Comparison of ENCODE assay signal across 33 cellular contexts in genomic region chr3:50396502-50396901, GRCh38. TPM values are rescaled to one million over a fixed set of nuclear protein-coding genes. Genes with fewer than 3 reads are reported as not detected.
A peak's percentile ranks its signal among the peaks of the same experiment; 100 is the strongest.
DNase-seq lines count a peak whose midpoint lies in the region; ATAC-seq and TF ChIP-seq lines count a peak whose summit lies in the region.
"Had no signal": no experiment of that assay in that cellular context is flagged by ENCODE, and none has a peak within 500 bp of the region (broad histone marks: within the 10 kb centered on the region; RNA-seq: fewer than 3 reads in every experiment).

No MANE protein-coding gene starts in this region.

- no peak overlapping the region for H2AFZ ChIP-seq in HCT116 (ENCODE audit: low read depth, low read length, poor library complexity, severe bottlenecking)

- H3K79me2 ChIP-seq in HCT116 (ENCODE audit: insufficient read depth, low read length), result no peaks in the 10 kb centered on the region

- H3K4me3 Mint-ChIP-seq in CD14-positive monocyte, result no peak overlapping the region
- no peak overlapping the region for H3K4me3 Mint-ChIP-seq in activated T-helper 17 cell treated with anti-CD3 and anti-CD28 coated beads, Interleukin-2, amount 50 U/mL, for 72 hours
- H3K4me3 Mint-ChIP-seq: activated CD4-positive, alpha-beta T cell treated with anti-CD3 and anti-CD28 coated beads, Interleukin-2, amount 10 ng/mL, durations not matched to agents 7 days and 5 days; activated naive CD8-positive, alpha-beta T cell treated with anti-CD3 and anti-CD28 coated beads, Interleukin-2, amount 10 ng/mL, durations not matched to agents 7 days and 5 days; activated T-cell treated with anti-CD3 and anti-CD28 coated beads, Interleukin-2, amount 50 U/mL, for 4 hours; CD8-positive, alpha-beta memory T cell; T-cell had no signal

- H3K9me2 ChIP-seq in HCT116 (ENCODE audit: insufficient read depth), result no peaks in the 10 kb centered on the region

- intact Hi-C loops in CD14-positive monocyte (cut with micrococcal nuclease) (no loop called here), HCT116 (cut with micrococcal nuclease) (no loop called here), mucosa of descending colon (cut with DNase I, micrococcal nuclease) (no loop called here), cardiac septum (cut with DNase I) (no loop called here)

- H3K4me2 ChIP-seq in HCT116 (ENCODE audit: low read length), result peak overlapping the region; percentile 45

- peak; percentile 97 for ATAC-seq in HCT116
- peak; percentile 52 for ATAC-seq in activated T-helper 17 cell treated with anti-CD3 and anti-CD28 coated beads, Interleukin-2, amount 50 U/mL, for 72 hours (replicated peaks)
- peak; percentile 6 for ATAC-seq in mucosa of descending colon
- ATAC-seq in GM19455 (IDR thresholded peaks at IDR 0.05; ENCODE audit: unreplicated experiment), result no peak
- ATAC-seq: activated T-cell treated with anti-CD3 and anti-CD28 coated beads, Interleukin-2, amount 50 U/mL, for 4 hours; T-cell had no signal

- no peak for TF ChIP-seq RAD21 in HCT116 (IDR thresholded peaks at IDR 0.05; ENCODE audit: low read depth)

- DNase-seq in CD14-positive monocyte (ENCODE audit: low spot score) (no peak), HCT116 (ENCODE audit: low read depth, low spot score) (peak; percentile 55), mucosa of descending colon (no peak), HuH-7.5 (ENCODE audit: low spot score) (no peak), D341Med (ENCODE audit: low spot score) (no peak), cardiac septum (ENCODE audit: low spot score) (no peak)
- DNase-seq: activated CD4-positive, alpha-beta T cell treated with anti-CD3 and anti-CD28 coated beads, Interleukin-2, amount 10 ng/mL, durations not matched to agents 7 days and 5 days; activated gamma-delta T cell treated with Interleukin-2 at 50 U/mL for 16 hours; activated naive CD8-positive, alpha-beta T cell treated with anti-CD3 and anti-CD28 coated beads, Interleukin-2, amount 10 ng/mL, durations not matched to agents 7 days and 5 days; activated T-cell treated with anti-CD3 and anti-CD28 coated beads, Interleukin-2, amount 50 U/mL, for 4 hours; aorta; BE2C; CD8-positive, alpha-beta memory T cell; colonic mucosa; DMS79 treated with DMSO at 0.1 percent for 48 hours; effector CD8-positive, alpha-beta T cell; erythroblast; GDM1; left ventricle myocardium inferior; mesendoderm; NCI-H1092; NCI-H187; NCI-H226; NCI-H69; sigmoid colon; stimulated activated CD4-positive, alpha-beta T cell treated with anti-CD3 and anti-CD28 coated beads, Interleukin-4, amount 100 ng/mL, for 1 hour; T-cell had no signal

- no peaks in the 10 kb centered on the region for H4K20me1 ChIP-seq in HCT116 (ENCODE audit: insufficient read depth)

- no peaks in the 10 kb centered on the region for H3K27me3 ChIP-seq in HCT116 (ENCODE audit: insufficient read depth, low read length)
- H3K27me3 ChIP-seq: BE2C, cardiac muscle cell, colonic mucosa, neutrophil, sigmoid colon, tibial nerve had no signal

- H3K27ac Mint-ChIP-seq in CD14-positive monocyte, result peak overlapping the region in 4 of 7 donors; percentile 27 to 76 (median 50)
- H3K27ac Mint-ChIP-seq in activated T-helper 17 cell treated with anti-CD3 and anti-CD28 coated beads, Interleukin-2, amount 50 U/mL, for 72 hours, result peak overlapping the region; percentile 52
- H3K27ac Mint-ChIP-seq: activated CD4-positive, alpha-beta T cell treated with anti-CD3 and anti-CD28 coated beads, Interleukin-2, amount 10 ng/mL, durations not matched to agents 7 days and 5 days; activated naive CD8-positive, alpha-beta T cell treated with anti-CD3 and anti-CD28 coated beads, Interleukin-2, amount 10 ng/mL, durations not matched to agents 7 days and 5 days; T-cell had no signal

- H3K27me3 Mint-ChIP-seq in CD14-positive monocyte (ENCODE audit: low read depth in 3 of 3), result peaks cover 0 to 12% (median 1%) of the 10 kb centered on the region in 3 donors
- H3K27me3 Mint-ChIP-seq in activated T-helper 17 cell treated with anti-CD3 and anti-CD28 coated beads, Interleukin-2, amount 50 U/mL, for 72 hours, result no peaks in the 10 kb centered on the region
- H3K27me3 Mint-ChIP-seq: activated CD4-positive, alpha-beta T cell treated with anti-CD3 and anti-CD28 coated beads, Interleukin-2, amount 10 ng/mL, durations not matched to agents 7 days and 5 days; activated naive CD8-positive, alpha-beta T cell treated with anti-CD3 and anti-CD28 coated beads, Interleukin-2, amount 10 ng/mL, durations not matched to agents 7 days and 5 days; CD8-positive, alpha-beta memory T cell; T-cell had no signal

- H3K9ac ChIP-seq in HCT116 (ENCODE audit: low read length), result no peak overlapping the region

- RAD21 ChIA-PET in HCT116 (lab: Charles Lee; ENCODE audit: low non-redundant PET in 1 of 2, low total read pairs in 2 of 2, uncharacterized antibody in 2 of 2, unreplicated experiment in 2 of 2), result no interaction called here

- POLR2A ChIA-PET in HCT116 (lab: Charles Lee), result interaction anchor here (1.4 kb wide), 1 partner anchor 11 kb away, joined by 3 read pairs; no protein-coding TSS in a partner anchor

- no peaks in the 10 kb centered on the region for H3K36me3 ChIP-seq in HCT116 (ENCODE audit: control insufficient read depth in 1 of 2, insufficient read depth in 2 of 2, low read length in 2 of 2)
- no peaks in the 10 kb centered on the region for H3K36me3 ChIP-seq in mucosa of descending colon (ENCODE audit: low read depth)
- H3K36me3 ChIP-seq: BE2C, cardiac muscle cell, colonic mucosa, left ventricle myocardium inferior, neutrophil, sigmoid colon, SJSA1, tibial nerve had no signal

- no TSS peak for BruUV-seq in HCT116 (replicated peaks; lab: Mats Ljungman, UMichigan)

- H3K9me3 ChIP-seq in HCT116 (ENCODE audit: control insufficient read depth in 1 of 2, insufficient read depth in 1 of 2, low read depth in 1 of 2, low read length in 2 of 2) (no peaks in the 10 kb centered on the region), mucosa of descending colon (no peaks in the 10 kb centered on the region)
- H3K9me3 ChIP-seq: BE2C, colonic mucosa, left ventricle myocardium inferior, neutrophil, sigmoid colon, SJSA1, tibial nerve had no signal

- CTCF ChIA-PET in HCT116 (lab: Charles Lee), result no interaction called here

- no peaks in the 10 kb centered on the region for H3K9me3 Mint-ChIP-seq in CD14-positive monocyte
- no peaks in the 10 kb centered on the region for H3K9me3 Mint-ChIP-seq in activated T-helper 17 cell treated with anti-CD3 and anti-CD28 coated beads, Interleukin-2, amount 50 U/mL, for 72 hours
- H3K9me3 Mint-ChIP-seq: activated CD4-positive, alpha-beta T cell treated with anti-CD3 and anti-CD28 coated beads, Interleukin-2, amount 10 ng/mL, durations not matched to agents 7 days and 5 days; activated naive CD8-positive, alpha-beta T cell treated with anti-CD3 and anti-CD28 coated beads, Interleukin-2, amount 10 ng/mL, durations not matched to agents 7 days and 5 days; activated T-cell treated with anti-CD3 and anti-CD28 coated beads, Interleukin-2, amount 50 U/mL, for 4 hours; CD8-positive, alpha-beta memory T cell; T-cell had no signal

- TF ChIP-seq CTCF in CD14-positive monocyte (IDR thresholded peaks at IDR 0.05) (no peak), HCT116 (IDR thresholded peaks at IDR 0.05 in 2 of 3, conservative IDR thresholded peaks at IDR 0.05 in 1 of 3; ENCODE audit: borderline replicate concordance in 1 of 3, insufficient read depth in 1 of 3, low read depth in 2 of 3, low read length in 2 of 3) (no peak), mucosa of descending colon (IDR thresholded peaks at IDR 0.05) (no peak)

- H3K4me3 ChIP-seq in HCT116 (replicated peaks in 1 of 2; ENCODE audit: low read depth in 1 of 2, low read length in 2 of 2) (no peak overlapping the region), mucosa of descending colon (no peak overlapping the region)
- H3K4me3 ChIP-seq: cardiac muscle cell, colonic mucosa, left ventricle myocardium inferior, sigmoid colon, SJSA1, tibial nerve had no signal

- H3K4me1 ChIP-seq in HCT116 (ENCODE audit: control insufficient read depth in 1 of 2, insufficient read depth in 2 of 2, low read length in 2 of 2), result peaks cover 5 to 48% of the 10 kb centered on the region in 2 experiments
- H3K4me1 ChIP-seq in mucosa of descending colon (ENCODE audit: low read depth), result no peaks in the 10 kb centered on the region
- H3K4me1 ChIP-seq: colonic mucosa, sigmoid colon, SJSA1 had no signal

- H3K27ac ChIP-seq in HCT116 (ENCODE audit: low read depth, low read length), result no peak overlapping the region
- H3K27ac ChIP-seq: cardiac muscle cell, colonic mucosa, left ventricle myocardium inferior, neutrophil, sigmoid colon, SJSA1, tibial nerve had no signal

- no peak for TF ChIP-seq POLR2A in HCT116 (IDR thresholded peaks at IDR 0.05; ENCODE audit: borderline replicate concordance, extremely low read depth, insufficient read depth, insufficient read length)

- H3K36me3 Mint-ChIP-seq in CD14-positive monocyte, result no peaks in the 10 kb centered on the region
- H3K36me3 Mint-ChIP-seq in activated T-helper 17 cell treated with anti-CD3 and anti-CD28 coated beads, Interleukin-2, amount 50 U/mL, for 72 hours (ENCODE audit: low read depth), result no peaks in the 10 kb centered on the region
- H3K36me3 Mint-ChIP-seq: activated naive CD8-positive, alpha-beta T cell treated with anti-CD3 and anti-CD28 coated beads, Interleukin-2, amount 10 ng/mL, durations not matched to agents 7 days and 5 days; CD8-positive, alpha-beta memory T cell; T-cell had no signal

- peaks cover 14% of the 10 kb centered on the region for H3K4me1 Mint-ChIP-seq in CD14-positive monocyte
- H3K4me1 Mint-ChIP-seq in activated T-helper 17 cell treated with anti-CD3 and anti-CD28 coated beads, Interleukin-2, amount 50 U/mL, for 72 hours, result peaks cover 11% of the 10 kb centered on the region

RNA-seq across cellular contexts. Expression of gene TMEM115, which starts 37.2 kb away (rescaled TPM):
- 10 to 100 TPM; 32.9 to 36.2 TPM for polyA plus RNA-seq in CD14-positive monocyte
- total RNA-seq in HCT116 (2021; ENCODE audit: unreplicated experiment) (24.6 TPM), mucosa of descending colon (10 to 100 TPM; 41.4 to 51.6 (median 41.4) TPM), cardiac septum (26.6 TPM)
- polyA plus RNA-seq in HCT116 (2012), result 22.4 and 22.5 TPM in 2 replicates
- 10 to 100 TPM; 14.3 to 21.9 TPM for total RNA-seq in activated T-helper 17 cell treated with anti-CD3 and anti-CD28 coated beads, Interleukin-2, amount 50 U/mL, for 72 hours

RNA-seq across cellular contexts. Expression of gene CYB561D2, which starts 45.8 kb away (rescaled TPM):
- polyA plus RNA-seq in CD14-positive monocyte, result 10 to 100 TPM; 82.5 to 94.0 TPM
- total RNA-seq in HCT116 (2021; ENCODE audit: unreplicated experiment) (9.5 TPM), mucosa of descending colon (10 to 100 TPM; 20.5 to 37.6 (median 36.7) TPM), cardiac septum (6.4 TPM)
- polyA plus RNA-seq in HCT116 (2012), result 10.8 and 11.9 TPM in 2 replicates
- 10 to 100 TPM; 35.6 to 40.8 TPM for total RNA-seq in activated T-helper 17 cell treated with anti-CD3 and anti-CD28 coated beads, Interleukin-2, amount 50 U/mL, for 72 hours

RNA-seq across cellular contexts. Expression of gene NPRL2, which starts 45.9 kb away (rescaled TPM):
- 10 to 100 TPM; 20.9 to 23.5 TPM for polyA plus RNA-seq in CD14-positive monocyte
- total RNA-seq in HCT116 (2021; ENCODE audit: unreplicated experiment) (35.4 TPM), mucosa of descending colon (10 to 100 TPM; 20.2 to 32.9 (median 25.0) TPM), cardiac septum (19.1 TPM)
- 52.6 and 52.8 TPM in 2 replicates for polyA plus RNA-seq in HCT116 (2012)
- total RNA-seq in activated T-helper 17 cell treated with anti-CD3 and anti-CD28 coated beads, Interleukin-2, amount 50 U/mL, for 72 hours, result 10 to 100 TPM; 50.2 to 96.5 TPM

RNA-seq across cellular contexts. Expression of gene ZMYND10, which starts 51.0 kb away (rescaled TPM):
- under 1 TPM; 0.12 to 0.19 TPM for polyA plus RNA-seq in CD14-positive monocyte
- total RNA-seq in HCT116 (2021; ENCODE audit: unreplicated experiment) (3.3 TPM), mucosa of descending colon (under 1 TPM; 0.20 to 0.60 (median 0.31) TPM), cardiac septum (0.35 TPM)
- polyA plus RNA-seq in HCT116 (2012), result 1.2 and 1.5 TPM in 2 replicates
- 10 to 100 TPM in 1 of 2 donors, 1 to 10 TPM in 1; 3.9 to 10.9 TPM for total RNA-seq in activated T-helper 17 cell treated with anti-CD3 and anti-CD28 coated beads, Interleukin-2, amount 50 U/mL, for 72 hours
- total RNA-seq: left ventricle myocardium inferior had no signal

RNA-seq across cellular contexts. Expression of gene RASSF1, which starts 55.9 kb away (rescaled TPM):
- polyA plus RNA-seq in CD14-positive monocyte, result 10 to 100 TPM; 16.0 to 24.0 TPM
- total RNA-seq in HCT116 (2021; ENCODE audit: unreplicated experiment) (29.6 TPM), mucosa of descending colon (10 to 100 TPM; 10.9 to 25.7 (median 18.9) TPM), cardiac septum (11.0 TPM)
- polyA plus RNA-seq in HCT116 (2012), result 32.1 and 38.6 TPM in 2 replicates
- 100 to 1,000 TPM in 1 of 2 donors, 10 to 100 TPM in 1; 85.8 to 139 TPM for total RNA-seq in activated T-helper 17 cell treated with anti-CD3 and anti-CD28 coated beads, Interleukin-2, amount 50 U/mL, for 72 hours
